In the genomic region with DNA sequence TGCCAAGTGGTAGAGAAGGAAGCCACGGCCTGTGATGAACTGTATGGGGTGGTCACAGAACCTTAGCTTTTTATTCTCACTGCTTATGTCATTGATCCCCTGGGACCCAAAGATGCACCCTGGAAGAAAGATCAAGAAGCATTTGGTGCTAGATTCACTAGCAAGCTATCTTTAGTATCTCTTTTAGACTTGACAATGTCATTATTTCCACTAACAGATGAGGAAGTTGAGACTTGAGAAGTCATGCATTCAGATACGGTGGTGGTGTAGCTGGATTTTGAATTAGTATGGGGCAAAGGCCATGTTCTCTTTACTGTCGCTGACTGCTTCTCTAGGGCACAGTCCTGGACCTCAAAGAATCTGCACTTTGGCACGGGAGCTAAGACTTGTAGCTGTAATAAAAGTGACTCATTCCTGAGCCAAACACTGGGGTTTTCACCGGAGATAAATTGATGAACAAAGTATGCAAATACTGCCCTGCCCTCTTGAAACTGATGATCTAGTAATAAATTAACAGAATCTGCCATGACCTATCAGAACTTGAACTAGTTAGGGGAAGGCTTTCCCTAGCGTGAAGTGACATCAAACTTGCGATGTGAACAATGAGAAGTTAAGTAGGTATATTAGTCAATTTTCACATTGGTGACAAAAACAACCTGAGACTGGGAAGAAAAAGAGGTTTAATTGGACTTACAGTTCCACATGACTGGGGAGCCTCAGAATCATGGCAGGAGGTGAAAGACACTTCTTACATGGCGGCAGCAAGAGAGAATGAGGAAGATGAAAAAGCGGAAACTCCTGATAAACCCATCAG, we compare ENCODE assay signal across 14 cellular contexts. TPM values are rescaled to one million over a fixed set of nuclear protein-coding genes. Genes with fewer than 3 reads are reported as not detected.
DNase-seq lines count a peak whose midpoint lies in the region; ATAC-seq and TF ChIP-seq lines count a peak whose summit lies in the region.
"Had no signal": no experiment of that assay in that cellular context is flagged by ENCODE, and none has a peak within 500 bp of the region (broad histone marks: within the 10 kb centered on the region; RNA-seq: fewer than 3 reads in every experiment).

No MANE protein-coding gene starts in this region.

- no peak overlapping the region for H4K12ac ChIP-seq in trophoblast cell (ENCODE audit: low read depth, low read length)

- H3K4me3 ChIP-seq in epithelial cell of esophagus (ENCODE audit: low read length) = no peak overlapping the region
- H3K4me3 ChIP-seq in trophoblast cell (ENCODE audit: low read depth, low read length) = no peak overlapping the region
- H3K4me3 ChIP-seq: SJSA1, thoracic aorta had no signal

- no peak overlapping the region for H3K4me3 Mint-ChIP-seq in natural killer cell treated with Interleukin-12 subunit alpha and Interleukin-12 subunit beta and Interleukin-15 and Interleukin-18, amount 100 ng/mL, for 72 hours
- H3K4me3 Mint-ChIP-seq: activated naive CD8-positive, alpha-beta T cell treated with anti-CD3 and anti-CD28 coated beads, Interleukin-2, amount 10 ng/mL, durations not matched to agents 7 days and 5 days; CD8-positive, alpha-beta memory T cell had no signal

- TF ChIP-seq CTCF in GM10266 (IDR thresholded peaks at IDR 0.05; ENCODE audit: control insufficient read depth, insufficient read depth, low read depth, missing control alignments) = no peak
- TF ChIP-seq CTCF in epithelial cell of esophagus (IDR thresholded peaks at IDR 0.05; ENCODE audit: insufficient read depth, low read depth, low read length, missing control alignments) = no peak

- peaks cover 9% of the 10 kb centered on the region for H3K27me3 ChIP-seq in trophoblast cell (ENCODE audit: insufficient read depth, low read length)

- no peak overlapping the region for H2BK12ac ChIP-seq in trophoblast cell (ENCODE audit: low read length)

- H3K79me1 ChIP-seq in trophoblast cell (ENCODE audit: low read length) = no peaks in the 10 kb centered on the region

- DNase-seq in GM10266 (ENCODE audit: extremely low spot score) = peak; percentile 38
- DNase-seq in epithelial cell of esophagus (ENCODE audit: low read depth) = peak; percentile 44
- no peak for DNase-seq in trophoblast cell
- no peak for DNase-seq in activated naive CD4-positive, alpha-beta T cell (lab: John Stamatoyannopoulos, UW)
- DNase-seq in natural killer cell treated with Interleukin-12 subunit alpha and Interleukin-12 subunit beta and Interleukin-15 and Interleukin-18, amount 100 ng/mL, for 72 hours (ENCODE audit: low spot score) = no peak
- no peak for DNase-seq in T-helper 2 cell
- DNase-seq: activated naive CD8-positive, alpha-beta T cell treated with anti-CD3 and anti-CD28 coated beads, Interleukin-2, amount 10 ng/mL, durations not matched to agents 7 days and 5 days; CD8-positive, alpha-beta memory T cell had no signal

- no peaks in the 10 kb centered on the region for H3K4me1 Mint-ChIP-seq in natural killer cell treated with Interleukin-12 subunit alpha and Interleukin-12 subunit beta and Interleukin-15 and Interleukin-18, amount 100 ng/mL, for 72 hours (ENCODE audit: low read depth in 2 of 2)
- H3K4me1 Mint-ChIP-seq: activated naive CD8-positive, alpha-beta T cell treated with anti-CD3 and anti-CD28 coated beads, Interleukin-2, amount 10 ng/mL, durations not matched to agents 7 days and 5 days had no signal

- H3K9ac ChIP-seq in trophoblast cell (ENCODE audit: low read length) = no peak overlapping the region

- H3K14ac ChIP-seq in trophoblast cell (ENCODE audit: low read length) = no peak overlapping the region

- peaks cover 1 to 2% of the 10 kb centered on the region in 2 experiments for H3K4me1 ChIP-seq in trophoblast cell (ENCODE audit: control insufficient read depth in 1 of 2, insufficient read depth in 2 of 2, low read length in 2 of 2)

- no peaks in the 10 kb centered on the region for H3K79me2 ChIP-seq in trophoblast cell (ENCODE audit: control insufficient read depth, insufficient read depth, low read length, poor library complexity)

- H2BK120ac ChIP-seq in trophoblast cell (ENCODE audit: insufficient read depth, low read length, poor library complexity) = no peak overlapping the region

- H3K4me2 ChIP-seq in trophoblast cell (ENCODE audit: low read length) = no peak overlapping the region

- peaks cover 20% of the 10 kb centered on the region in 2 donors for H3K27me3 Mint-ChIP-seq in natural killer cell treated with Interleukin-12 subunit alpha and Interleukin-12 subunit beta and Interleukin-15 and Interleukin-18, amount 100 ng/mL, for 72 hours

- WGBS in trophoblast cell (ENCODE audit: extremely low coverage, insufficient coverage, insufficient read length) = no CpG with 5 or more reads among the region's 9 CpGs

- no peak overlapping the region for H3K27ac Mint-ChIP-seq in natural killer cell treated with Interleukin-12 subunit alpha and Interleukin-12 subunit beta and Interleukin-15 and Interleukin-18, amount 100 ng/mL, for 72 hours
- H3K27ac Mint-ChIP-seq: activated naive CD8-positive, alpha-beta T cell treated with anti-CD3 and anti-CD28 coated beads, Interleukin-2, amount 10 ng/mL, durations not matched to agents 7 days and 5 days; CD8-positive, alpha-beta memory T cell; IgD-negative memory B cell had no signal

- no peak overlapping the region for H3K18ac ChIP-seq in trophoblast cell (ENCODE audit: low read length)

- H3K4ac ChIP-seq in trophoblast cell (ENCODE audit: low read depth, low read length) = no peak overlapping the region

- peaks cover 7% of the 10 kb centered on the region for H3K9me3 Mint-ChIP-seq in natural killer cell treated with Interleukin-12 subunit alpha and Interleukin-12 subunit beta and Interleukin-15 and Interleukin-18, amount 100 ng/mL, for 72 hours
- H3K9me3 Mint-ChIP-seq: activated naive CD8-positive, alpha-beta T cell treated with anti-CD3 and anti-CD28 coated beads, Interleukin-2, amount 10 ng/mL, durations not matched to agents 7 days and 5 days had no signal

- H3K9me3 ChIP-seq in trophoblast cell (ENCODE audit: insufficient read depth, low read depth, low read length) = no peaks in the 10 kb centered on the region
- H3K9me3 ChIP-seq: SJSA1, thoracic aorta had no signal

- no peak overlapping the region for H4K8ac ChIP-seq in trophoblast cell (ENCODE audit: low read depth, low read length)

- H3K36me3 Mint-ChIP-seq in natural killer cell treated with Interleukin-12 subunit alpha and Interleukin-12 subunit beta and Interleukin-15 and Interleukin-18, amount 100 ng/mL, for 72 hours = no peaks in the 10 kb centered on the region
- H3K36me3 Mint-ChIP-seq: activated naive CD8-positive, alpha-beta T cell treated with anti-CD3 and anti-CD28 coated beads, Interleukin-2, amount 10 ng/mL, durations not matched to agents 7 days and 5 days; IgD-negative memory B cell had no signal

- no peak overlapping the region for H3K27ac ChIP-seq in trophoblast cell (ENCODE audit: low read depth, low read length)
- H3K27ac ChIP-seq: SJSA1, thoracic aorta had no signal

- no peak overlapping the region for H3K23ac ChIP-seq in trophoblast cell (ENCODE audit: low read length)

- H2AFZ ChIP-seq in trophoblast cell (ENCODE audit: insufficient read depth, low read length, poor library complexity) = no peak overlapping the region

- H2AK5ac ChIP-seq in trophoblast cell (ENCODE audit: low read length) = no peak overlapping the region

- H3K36me3 ChIP-seq in trophoblast cell (ENCODE audit: control insufficient read depth in 1 of 2, insufficient read depth in 2 of 2, low read length in 2 of 2) = no peaks in the 10 kb centered on the region
- H3K36me3 ChIP-seq: SJSA1, thoracic aorta had no signal

- no peak overlapping the region for H2BK5ac ChIP-seq in trophoblast cell (ENCODE audit: low read depth, low read length, poor library complexity)

- no peak overlapping the region for H4K91ac ChIP-seq in trophoblast cell (ENCODE audit: low read depth, low read length)

- ATAC-seq in GM21390 (IDR thresholded peaks at IDR 0.05; ENCODE audit: unreplicated experiment) (peak; percentile 87), HG03196 (IDR thresholded peaks at IDR 0.05; ENCODE audit: unreplicated experiment) (peak; percentile 93)
- no peak for ATAC-seq in natural killer cell treated with Interleukin-12 subunit alpha and Interleukin-12 subunit beta and Interleukin-15 and Interleukin-18, amount 100 ng/mL, for 72 hours

RNA-seq across cellular contexts. Expression of a gene that starts 5.4 kb away (rescaled TPM):
- polyA plus RNA-seq in trophoblast cell (2013) = 0.23 and 0.29 TPM in 2 replicates
- not detected for total RNA-seq in natural killer cell treated with Interleukin-12 subunit alpha and Interleukin-12 subunit beta and Interleukin-15 and Interleukin-18, amount 100 ng/mL, for 72 hours
- total RNA-seq: activated naive CD8-positive, alpha-beta T cell treated with anti-CD3 and anti-CD28 coated beads, Interleukin-2, amount 10 ng/mL, durations not matched to agents 7 days and 5 days; CD8-positive, alpha-beta memory T cell; glomerular endothelial cell; thoracic aorta had no signal
- polyA plus RNA-seq: CD8-positive, alpha-beta memory T cell; IgD-negative memory B cell had no signal

Comparison
In these comparisons a context has a peak if more than half of its experiments do, and no peak if none do; other contexts are left out.
1. DNase-seq: peak in GM10266 (single experiment) and epithelial cell of esophagus (single experiment); none in trophoblast cell (0 of 2), activated naive CD4-positive, alpha-beta T cell (0 of 4), natural killer cell treated with Interleukin-12 subunit alpha and Interleukin-12 subunit beta and Interleukin-15 and Interleukin-18, amount 100 ng/mL, for 72 hours (single experiment) and T-helper 2 cell (0 of 5).
2. ATAC-seq: peak in GM21390 (single experiment) and HG03196 (single experiment); none in natural killer cell treated with Interleukin-12 subunit alpha and Interleukin-12 subunit beta and Interleukin-15 and Interleukin-18, amount 100 ng/mL, for 72 hours (0 of 2).